In the genomic region with DNA sequence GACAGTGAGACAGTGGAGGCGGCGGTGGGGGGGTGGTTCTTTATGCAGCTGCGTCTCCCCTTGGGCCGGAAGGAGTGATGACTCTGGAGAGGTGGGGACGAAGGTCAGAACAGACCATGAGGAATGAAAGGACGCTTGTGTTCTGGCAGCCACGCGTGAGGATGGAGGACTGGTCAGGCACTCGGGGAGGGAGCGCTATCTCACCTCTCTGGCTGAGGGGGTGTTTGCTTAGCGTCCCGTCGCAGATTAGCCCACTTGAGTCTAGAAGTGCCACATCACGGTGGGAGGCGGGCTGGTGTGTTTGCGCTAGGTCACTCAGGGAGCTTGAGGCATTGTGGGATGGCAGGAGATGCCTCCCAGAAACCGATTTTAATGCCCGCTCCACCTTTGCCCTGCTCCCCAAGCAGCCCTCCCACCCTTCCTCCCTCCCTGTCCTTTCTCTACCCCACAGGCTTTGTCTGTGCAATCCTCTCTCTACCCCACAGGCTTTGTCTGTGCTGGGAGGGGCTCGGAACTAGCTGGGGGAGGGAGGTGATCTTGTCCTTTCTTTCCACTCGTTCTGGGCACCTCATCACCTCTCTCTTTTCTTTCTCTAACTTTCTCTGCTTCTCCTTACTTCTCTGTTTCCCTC, we compare ENCODE assay signal across 16 cellular contexts.
DNase-seq lines count a peak whose midpoint lies in the region; ATAC-seq and TF ChIP-seq lines count a peak whose summit lies in the region.
"Had no signal": no experiment of that assay in that cellular context is flagged by ENCODE, and none has a peak within 500 bp of the region (broad histone marks: within the 10 kb centered on the region; RNA-seq: fewer than 3 reads in every experiment).

No MANE protein-coding gene starts in this region.

- H3K27me3 Mint-ChIP-seq in osteocyte (ENCODE audit: unreplicated experiment) (no peaks in the 10 kb centered on the region), T-cell (peaks cover 42 to 52% of the 10 kb centered on the region in 2 donors)

- peaks cover 29% of the 10 kb centered on the region for H3K4me1 ChIP-seq in ES-I3 (ENCODE audit: insufficient read depth, low read length)
- H3K4me1 ChIP-seq: colonic mucosa had no signal

- POLR2A ChIA-PET in T-cell (lab: Charles Lee) = no interaction called here

- H3K4me3 Mint-ChIP-seq in osteocyte (ENCODE audit: unreplicated experiment) = peak overlapping the region; percentile 55
- no peak overlapping the region for H3K4me3 Mint-ChIP-seq in T-cell
- H3K4me3 Mint-ChIP-seq: activated naive CD8-positive, alpha-beta T cell had no signal

- H3K9ac ChIP-seq in ES-I3 (ENCODE audit: low read depth, low read length) = peak overlapping the region; percentile 34; the same call in 1 of the 2 replicates

- ATAC-seq in left ventricle myocardium superior (peak; percentile 5), T-cell (replicated peaks in 1 of 4) (no peak), HG03135 (IDR thresholded peaks at IDR 0.05; ENCODE audit: unreplicated experiment) (no peak)

- TF ChIP-seq CTCF in osteocyte (IDR thresholded peaks at IDR 0.05) = no peak

- peaks cover 95% of the 10 kb centered on the region for H3K4me1 Mint-ChIP-seq in osteocyte (ENCODE audit: unreplicated experiment)
- no peaks in the 10 kb centered on the region for H3K4me1 Mint-ChIP-seq in T-cell

- intact Hi-C loops in left ventricle myocardium superior (cut with micrococcal nuclease) = no loop called here

- no peaks in the 10 kb centered on the region for H3K36me3 ChIP-seq in ES-I3 (ENCODE audit: insufficient read depth, low read length)
- H3K36me3 ChIP-seq: BLaER1 treated with 17β-estradiol and CSF1 and Interleukin-3, amounts not matched to agents 10 nM and 100 nM; colonic mucosa; WERI-Rb-1 had no signal

- H3K36me3 Mint-ChIP-seq in osteocyte (ENCODE audit: unreplicated experiment) (peaks cover 11% of the 10 kb centered on the region), T-cell (no peaks in the 10 kb centered on the region)
- H3K36me3 Mint-ChIP-seq: activated naive CD8-positive, alpha-beta T cell had no signal

- H3K9me3 Mint-ChIP-seq in osteocyte (ENCODE audit: unreplicated experiment) = no peaks in the 10 kb centered on the region
- H3K9me3 Mint-ChIP-seq in T-cell = no peaks in the 10 kb centered on the region

- CTCF ChIA-PET in T-cell (lab: Charles Lee) = no interaction called here

- peak; percentile 15 for DNase-seq in NCI-H345 treated with DMSO at 0.1 percent for 48 hours (lab: John Stamatoyannopoulos, UW; ENCODE audit: unreplicated experiment)
- DNase-seq in left ventricle myocardium superior = no peak
- DNase-seq in osteocyte (ENCODE audit: extremely low spot score, unreplicated experiment) = no peak
- DNase-seq in T-cell = no peak
- DNase-seq in stimulated activated CD4-positive, alpha-beta T cell treated with anti-CD3 and anti-CD28 coated beads, Interleukin-2, amount 100 ng/mL, for 24 hours = no peak
- DNase-seq in stimulated activated CD4-positive, alpha-beta T cell treated with anti-CD3 and anti-CD28 coated beads, Interleukin-4, amount 100 ng/mL, for 24 hours = no peak
- DNase-seq: colonic mucosa; kidney glomerular epithelial cell; NCI-H1436 treated with DMSO at 0.1 percent for 48 hours; stimulated activated CD4-positive, alpha-beta T cell treated with anti-CD3 and anti-CD28 coated beads, Interleukin-4, amount 100 ng/mL, for 1 hour; stimulated activated naive CD4-positive, alpha-beta T cell treated with Interleukin-2 at 50 U/mL for 16 hours; WERI-Rb-1 had no signal

- H3K9me3 ChIP-seq in ES-I3 (ENCODE audit: control insufficient read depth, insufficient read depth, low read length) = no peaks in the 10 kb centered on the region
- H3K9me3 ChIP-seq: BLaER1 treated with 17β-estradiol and CSF1 and Interleukin-3, amounts not matched to agents 10 nM and 100 nM; colonic mucosa had no signal

- H3K27ac Mint-ChIP-seq in osteocyte (ENCODE audit: unreplicated experiment) = peak overlapping the region; percentile 99
- H3K27ac Mint-ChIP-seq in T-cell = no peak overlapping the region
- H3K27ac Mint-ChIP-seq: activated naive CD8-positive, alpha-beta T cell had no signal
